Comparison of ENCODE assay signal across 20 cellular contexts in the genomic region with DNA sequence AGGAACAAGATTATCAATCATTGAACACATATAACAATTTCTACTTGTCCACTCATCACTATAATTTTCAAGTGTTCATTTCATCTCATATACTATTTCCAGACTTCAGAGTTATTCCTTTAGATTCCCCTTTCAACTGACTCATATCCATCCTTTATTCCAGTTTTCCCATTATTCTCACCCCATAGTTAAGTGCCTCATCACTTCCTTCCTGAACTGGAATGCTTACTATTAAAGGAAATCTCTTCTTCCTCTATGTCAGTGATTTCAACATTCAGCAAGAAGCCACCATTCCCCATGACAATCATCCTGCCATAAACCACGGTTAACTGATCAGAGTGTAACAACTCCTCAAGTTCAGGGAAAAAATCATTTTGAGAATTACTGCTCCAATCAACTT.
DNase-seq lines count a peak whose midpoint lies in the region; TF ChIP-seq lines count a peak whose summit lies in the region.
"Had no signal": no experiment of that assay in that cellular context is flagged by ENCODE, and none has a peak within 500 bp of the region (broad histone marks: within the 10 kb centered on the region; RNA-seq: fewer than 3 reads in every experiment).

No MANE protein-coding gene starts in this region.

- H3K9ac ChIP-seq in BLaER1 treated with 17β-estradiol and CSF1 and Interleukin-3, amounts not matched to agents 10 nM and 100 nM = no peak overlapping the region
- no peak overlapping the region for H3K9ac ChIP-seq in neural cell (ENCODE audit: low read length)
- H3K9ac ChIP-seq: KMS-11 had no signal

- H3F3A ChIP-seq in neural cell (ENCODE audit: insufficient read depth, low read length, poor library complexity, severe bottlenecking) = no peaks in the 10 kb centered on the region

- no peak overlapping the region for H3K27ac ChIP-seq in BLaER1 treated with 17β-estradiol and CSF1 and Interleukin-3, amounts not matched to agents 10 nM and 100 nM
- H3K27ac ChIP-seq in neural cell (ENCODE audit: low read length) = no peak overlapping the region
- H3K27ac ChIP-seq: A549, KMS-11 had no signal

- H3K4me3 Mint-ChIP-seq in mesothelial cell of epicardium = no peak overlapping the region
- H3K4me3 Mint-ChIP-seq: CD4-positive, CD25-positive, alpha-beta regulatory T cell had no signal

- no peak overlapping the region for H3K27ac Mint-ChIP-seq in mesothelial cell of epicardium
- H3K27ac Mint-ChIP-seq: CD4-positive, CD25-positive, alpha-beta regulatory T cell had no signal

- no peaks in the 10 kb centered on the region for H3K27me3 Mint-ChIP-seq in mesothelial cell of epicardium (ENCODE audit: low read depth)
- H3K27me3 Mint-ChIP-seq: CD4-positive, CD25-positive, alpha-beta regulatory T cell had no signal

- H3K36me3 Mint-ChIP-seq in mesothelial cell of epicardium = no peaks in the 10 kb centered on the region
- H3K36me3 Mint-ChIP-seq: CD4-positive, CD25-positive, alpha-beta regulatory T cell had no signal

- H3K9me3 ChIP-seq in BLaER1 treated with 17β-estradiol and CSF1 and Interleukin-3, amounts not matched to agents 10 nM and 100 nM (replicated peaks in 1 of 11) = 0 out of 22 replicates have a peak, but pooled peaks cover 0 to 3% (median 0%) of the 10 kb centered on the region in 11 experiments
- no peaks in the 10 kb centered on the region for H3K9me3 ChIP-seq in neural cell (ENCODE audit: low read length)
- H3K9me3 ChIP-seq: A549, BE2C had no signal

- H3K4me1 ChIP-seq in BLaER1 treated with 17β-estradiol and CSF1 and Interleukin-3, amounts not matched to agents 10 nM and 100 nM = peaks cover 0 to 53% (median 21%) of the 10 kb centered on the region in 10 experiments; a peak in 14 of 20 replicates
- H3K4me1 ChIP-seq: A549, BE2C had no signal

- TF ChIP-seq CTCF in fibroblast of mammary gland (conservative IDR thresholded peaks at IDR 0.05; ENCODE audit: control insufficient read depth, insufficient read depth, low read depth, low read length) (no peak), neural cell (IDR thresholded peaks at IDR 0.05; ENCODE audit: poor library complexity, severe bottlenecking) (no peak), mesothelial cell of epicardium (IDR thresholded peaks at IDR 0.05; ENCODE audit: unreplicated experiment) (no peak)

- H3K4me2 ChIP-seq in BLaER1 treated with 17β-estradiol and CSF1 and Interleukin-3, amounts not matched to agents 10 nM and 100 nM = peak overlapping the region in 7 of 11 experiments; percentile 32 to 80 (median 62); a peak in 14 of 22 replicates
- H3K4me2 ChIP-seq in neural cell (ENCODE audit: low read length) = no peak overlapping the region
- H3K4me2 ChIP-seq: A549, KMS-11 had no signal

- no peak overlapping the region for H2AFZ ChIP-seq in neural cell (ENCODE audit: low read depth, low read length)

- no peak overlapping the region for H3K4me3 ChIP-seq in BLaER1 treated with 17β-estradiol and CSF1 and Interleukin-3, amounts not matched to agents 10 nM and 100 nM
- no peak overlapping the region for H3K4me3 ChIP-seq in fibroblast of mammary gland (ENCODE audit: control insufficient read depth, low read depth, low read length)
- H3K4me3 ChIP-seq in neural cell (ENCODE audit: low read length) = no peak overlapping the region
- H3K4me3 ChIP-seq: A549 had no signal

- H3K79me2 ChIP-seq in neural cell (replicated peaks; ENCODE audit: insufficient read depth, low read length) = no peaks in the 10 kb centered on the region

- no peaks in the 10 kb centered on the region for H3K27me3 ChIP-seq in BLaER1 treated with 17β-estradiol and CSF1 and Interleukin-3, amounts not matched to agents 10 nM and 100 nM
- H3K27me3 ChIP-seq in neural cell (ENCODE audit: insufficient read depth, low read depth, low read length) = no peaks in the 10 kb centered on the region
- H3K27me3 ChIP-seq: BE2C had no signal

- TF ChIP-seq EP300 in neural cell (conservative IDR thresholded peaks at IDR 0.05; ENCODE audit: poor library complexity, severe bottlenecking) = no peak

- no peak for TF ChIP-seq RAD21 in neural cell (conservative IDR thresholded peaks at IDR 0.05)

- no peaks in the 10 kb centered on the region for H3K36me3 ChIP-seq in BLaER1 treated with 17β-estradiol and CSF1 and Interleukin-3, amounts not matched to agents 10 nM and 100 nM
- no peaks in the 10 kb centered on the region for H3K36me3 ChIP-seq in neural cell (ENCODE audit: insufficient read depth, low read length)

- H3K4me1 Mint-ChIP-seq in mesothelial cell of epicardium = peaks cover 23% of the 10 kb centered on the region

- no peaks in the 10 kb centered on the region for H3K9me2 ChIP-seq in neural cell (ENCODE audit: insufficient read depth, low read length)

- DNase-seq in NCI-H226 (peak; percentile 11), fibroblast of mammary gland (ENCODE audit: low read depth) (peak; percentile 28), NCI-H69 (lab: John Stamatoyannopoulos, UW) (no peak), mesothelial cell of epicardium (ENCODE audit: low spot score in 2 of 2, unreplicated experiment in 2 of 2) (no peak), DMS114 treated with DMSO at 0.1 percent for 48 hours (lab: John Stamatoyannopoulos, UW; ENCODE audit: unreplicated experiment) (no peak), cerebellar nuclear complex (lab: John Stamatoyannopoulos, UW) (no peak)
- DNase-seq: BE2C; CD4-positive, CD25-positive, alpha-beta regulatory T cell; DMS79; IMR-90; NCI-H1105; NCI-H146; NCI-H2029; NCI-H345; NCI-H524; NCI-H82 had no signal

- no peaks in the 10 kb centered on the region for H4K20me1 ChIP-seq in BLaER1 treated with 17β-estradiol and CSF1 and Interleukin-3, amounts not matched to agents 10 nM and 100 nM
- no peaks in the 10 kb centered on the region for H4K20me1 ChIP-seq in neural cell (ENCODE audit: insufficient read depth)

- no peaks in the 10 kb centered on the region for H3K9me3 Mint-ChIP-seq in mesothelial cell of epicardium
- H3K9me3 Mint-ChIP-seq: CD4-positive, CD25-positive, alpha-beta regulatory T cell had no signal

TF ChIP-seq in neural cell, 6 proteins besides CTCF, POLR2A, EP300 and RAD21:
- no peak for TF ChIP-seq EZH2 (IDR thresholded peaks at IDR 0.05; ENCODE audit: borderline replicate concordance, insufficient read depth, low read length, poor library complexity, severe bottlenecking)
- TF ChIP-seq, protein P1, sequence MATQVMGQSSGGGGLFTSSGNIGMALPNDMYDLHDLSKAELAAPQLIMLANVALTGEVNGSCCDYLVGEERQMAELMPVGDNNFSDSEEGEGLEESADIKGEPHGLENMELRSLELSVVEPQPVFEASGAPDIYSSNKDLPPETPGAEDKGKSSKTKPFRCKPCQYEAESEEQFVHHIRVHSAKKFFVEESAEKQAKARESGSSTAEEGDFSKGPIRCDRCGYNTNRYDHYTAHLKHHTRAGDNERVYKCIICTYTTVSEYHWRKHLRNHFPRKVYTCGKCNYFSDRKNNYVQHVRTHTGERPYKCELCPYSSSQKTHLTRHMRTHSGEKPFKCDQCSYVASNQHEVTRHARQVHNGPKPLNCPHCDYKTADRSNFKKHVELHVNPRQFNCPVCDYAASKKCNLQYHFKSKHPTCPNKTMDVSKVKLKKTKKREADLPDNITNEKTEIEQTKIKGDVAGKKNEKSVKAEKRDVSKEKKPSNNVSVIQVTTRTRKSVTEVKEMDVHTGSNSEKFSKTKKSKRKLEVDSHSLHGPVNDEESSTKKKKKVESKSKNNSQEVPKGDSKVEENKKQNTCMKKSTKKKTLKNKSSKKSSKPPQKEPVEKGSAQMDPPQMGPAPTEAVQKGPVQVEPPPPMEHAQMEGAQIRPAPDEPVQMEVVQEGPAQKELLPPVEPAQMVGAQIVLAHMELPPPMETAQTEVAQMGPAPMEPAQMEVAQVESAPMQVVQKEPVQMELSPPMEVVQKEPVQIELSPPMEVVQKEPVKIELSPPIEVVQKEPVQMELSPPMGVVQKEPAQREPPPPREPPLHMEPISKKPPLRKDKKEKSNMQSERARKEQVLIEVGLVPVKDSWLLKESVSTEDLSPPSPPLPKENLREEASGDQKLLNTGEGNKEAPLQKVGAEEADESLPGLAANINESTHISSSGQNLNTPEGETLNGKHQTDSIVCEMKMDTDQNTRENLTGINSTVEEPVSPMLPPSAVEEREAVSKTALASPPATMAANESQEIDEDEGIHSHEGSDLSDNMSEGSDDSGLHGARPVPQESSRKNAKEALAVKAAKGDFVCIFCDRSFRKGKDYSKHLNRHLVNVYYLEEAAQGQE (IDR thresholded peaks at IDR 0.05; ENCODE audit: borderline replicate concordance) = peak; percentile 80

Comparison
In these comparisons a context has a peak if more than half of its experiments do, and no peak if none do; other contexts are left out.
1. DNase-seq: peak in NCI-H226 (single experiment) and fibroblast of mammary gland (single experiment); none in NCI-H69 (single experiment), mesothelial cell of epicardium (0 of 2), DMS114 treated with DMSO at 0.1 percent for 48 hours (single experiment) and cerebellar nuclear complex (0 of 2).